8 cellular contexts compared by ENCODE assay signal in genomic region chr4:119314356-119314755, GRCh38. TPM values are rescaled to one million over a fixed set of nuclear protein-coding genes. Genes with fewer than 3 reads are reported as not detected.
DNase-seq lines count a peak whose midpoint lies in the region; ATAC-seq and TF ChIP-seq lines count a peak whose summit lies in the region.

No MANE protein-coding gene starts in this region.

- TF ChIP-seq CTCF in DOHH2 (IDR thresholded peaks at IDR 0.05; ENCODE audit: low read depth, low read length, poor library complexity, severe bottlenecking) (peak; percentile 57), LNCAP (IDR thresholded peaks at IDR 0.05) (peak; percentile 38; the same call in 1 of the 2 replicates), esophagus muscularis mucosa (IDR thresholded peaks at IDR 0.05) (peak; percentile 40 to 58 (median 55)), osteocyte (IDR thresholded peaks at IDR 0.05) (peak; percentile 82)

- H3K36me3 Mint-ChIP-seq in osteocyte (ENCODE audit: unreplicated experiment): no peaks in the 10 kb centered on the region

- no peaks in the 10 kb centered on the region for H3K9me2 ChIP-seq in DOHH2 (replicated peaks; ENCODE audit: control insufficient read depth, low read length)

- H3K4me1 ChIP-seq in DOHH2 (ENCODE audit: control insufficient read depth, low read length) (peaks cover 3% of the 10 kb centered on the region; the same call in 1 of the 2 replicates), esophagus muscularis mucosa (peaks cover 0 to 6% (median 0%) of the 10 kb centered on the region in 4 donors)

- WGBS in esophagus muscularis mucosa: 24% methylated on average over 4 of the region's 4 CpGs

- peaks cover 26% of the 10 kb centered on the region for H3K4me1 Mint-ChIP-seq in osteocyte (ENCODE audit: unreplicated experiment)

- no peaks in the 10 kb centered on the region for H4K20me1 ChIP-seq in DOHH2 (ENCODE audit: control insufficient read depth, insufficient read depth, low read depth, low read length)

- in situ Hi-C loops in SK-MEL-5 (cut with HindIII; ENCODE audit: low pct_unique_long_range_greater_than_20kb, low sequenced_read_pairs): no loop called here

- H3K27ac ChIP-seq in DOHH2 (ENCODE audit: low read depth, low read length) (no peak overlapping the region), esophagus muscularis mucosa (replicated peaks in 1 of 4) (no peak overlapping the region)

- no peaks in the 10 kb centered on the region for H3F3A ChIP-seq in DOHH2 (ENCODE audit: control insufficient read depth, insufficient read depth)

- TF ChIP-seq EP300 in esophagus muscularis mucosa (IDR thresholded peaks at IDR 0.05): no peak

- H3K4me2 ChIP-seq in DOHH2 (ENCODE audit: low read length): no peak overlapping the region

- H3K4me3 ChIP-seq in DOHH2 (ENCODE audit: low read length) (no peak overlapping the region), esophagus muscularis mucosa (no peak overlapping the region)

- intact Hi-C loops in esophagus muscularis mucosa (cut with DNase I): loop anchor here (5.0 to 10.0 kb wide), 2 partner anchors 480 to 738 kb away; no protein-coding TSS in a partner anchor

- TF ChIP-seq POLR2A in esophagus muscularis mucosa (IDR thresholded peaks at IDR 0.05; ENCODE audit: low read depth): no peak

- H3K9me3 Mint-ChIP-seq in osteocyte (ENCODE audit: unreplicated experiment): no peaks in the 10 kb centered on the region

- DNase-seq in SK-MEL-5 (ENCODE audit: low read depth, low spot score) (peak; percentile 67), esophagus muscularis mucosa (ENCODE audit: extremely low spot score) (no peak), osteocyte (ENCODE audit: extremely low spot score, unreplicated experiment) (no peak)

- H3K79me2 ChIP-seq in DOHH2 (ENCODE audit: control insufficient read depth, low read length): no peaks in the 10 kb centered on the region

- H3K27me3 Mint-ChIP-seq in osteocyte (ENCODE audit: unreplicated experiment): peaks cover 5% of the 10 kb centered on the region

- H3K36me3 ChIP-seq in DOHH2 (ENCODE audit: control insufficient read depth, low read length): no peaks in the 10 kb centered on the region
- no peaks in the 10 kb centered on the region for H3K36me3 ChIP-seq in esophagus muscularis mucosa

- H3K27me3 ChIP-seq in DOHH2 (ENCODE audit: control insufficient read depth, low read length) (no peaks in the 10 kb centered on the region), esophagus muscularis mucosa (no peaks in the 10 kb centered on the region)

- peak; percentile 86 for ATAC-seq in GM19372 (IDR thresholded peaks at IDR 0.05; ENCODE audit: low read depth, unreplicated experiment)
- no peak for ATAC-seq in GM19328 (IDR thresholded peaks at IDR 0.05; ENCODE audit: unreplicated experiment)
- no peak for ATAC-seq in HG03025 (IDR thresholded peaks at IDR 0.05; ENCODE audit: low FRiP score, unreplicated experiment)

- H3K9me3 ChIP-seq in DOHH2 (ENCODE audit: control insufficient read depth, insufficient read depth, low read length): no peaks in the 10 kb centered on the region
- H3K9me3 ChIP-seq in esophagus muscularis mucosa: no peaks in the 10 kb centered on the region

- no peak overlapping the region for H3K4me3 Mint-ChIP-seq in osteocyte (ENCODE audit: unreplicated experiment)

- H3K27ac Mint-ChIP-seq in osteocyte (ENCODE audit: unreplicated experiment): no peak overlapping the region

RNA-seq across cellular contexts. Expression of gene FABP2, which starts 7.6 kb away (rescaled TPM):
- total RNA-seq in SK-MEL-5 (2014; rRNA removed; shearing (Covaris generic)): not detected in 2 replicates
- not detected in 2 replicates for polyA plus RNA-seq in SK-MEL-5 (2015; cell fraction: cytosol; rRNA removed)
- polyA plus RNA-seq in SK-MEL-5 (2015; cell fraction: nucleus; rRNA removed): not detected in 2 replicates
- not detected for total RNA-seq in esophagus muscularis mucosa
- 0.13 TPM in 1 of 2 replicates, not detected in the other for total RNA-seq in osteocyte
